1 cellular context compared by ENCODE assay signal in genomic region chr17:57440522-57441269, GRCh38.
A peak's percentile ranks its signal among the peaks of the same experiment; 100 is the strongest.
TF ChIP-seq lines count a peak whose summit lies in the region.

No MANE protein-coding gene starts in this region.

TF ChIP-seq in HepG2, 621 proteins besides CTCF, POLR2A, EP300 and RAD21 (continued from another document and continues in another):
- TF ChIP-seq LRRFIP1 (CRISPR knock-in tag; conservative IDR thresholded peaks at IDR 0.05), result no peak
- TF ChIP-seq NFYC (CRISPR knock-in tag; IDR thresholded peaks at IDR 0.05), result no peak
- peak; percentile 51; the same call in 1 of the 2 replicates for TF ChIP-seq ZFP91 (CRISPR knock-in tag; IDR thresholded peaks at IDR 0.05; ENCODE audit: borderline replicate concordance)
- TF ChIP-seq UBTF (CRISPR knock-in tag; IDR thresholded peaks at IDR 0.05), result no peak; the same call in 1 of the 2 replicates
- no peak for TF ChIP-seq ZNF33A (CRISPR knock-in tag; IDR thresholded peaks at IDR 0.05; ENCODE audit: borderline replicate concordance)
- no peak for TF ChIP-seq KMT2B (CRISPR knock-in tag; IDR thresholded peaks at IDR 0.05)
- TF ChIP-seq SYNCRIP (IDR thresholded peaks at IDR 0.05; ENCODE audit: insufficient read depth, low read depth, low read length), result no peak
- TF ChIP-seq ZNF232 (CRISPR knock-in tag; IDR thresholded peaks at IDR 0.05; ENCODE audit: borderline replicate concordance), result no peak
- no peak for TF ChIP-seq PLRG1 (conservative IDR thresholded peaks at IDR 0.05)
- TF ChIP-seq CERS6 (CRISPR knock-in tag; IDR thresholded peaks at IDR 0.05), result no peak
- no peak for TF ChIP-seq ZNF772 (CRISPR knock-in tag; IDR thresholded peaks at IDR 0.05)
- 0 out of 2 replicates have a peak, but pooled peaks have one; percentile 11 for TF ChIP-seq SIX4 (CRISPR knock-in tag; IDR thresholded peaks at IDR 0.05)
- no peak for TF ChIP-seq SNRNP70 (IDR thresholded peaks at IDR 0.05; ENCODE audit: low read depth, low read length)
- TF ChIP-seq HDAC6 (IDR thresholded peaks at IDR 0.05; ENCODE audit: low read depth, low read length), result no peak
- TF ChIP-seq, protein P1, sequence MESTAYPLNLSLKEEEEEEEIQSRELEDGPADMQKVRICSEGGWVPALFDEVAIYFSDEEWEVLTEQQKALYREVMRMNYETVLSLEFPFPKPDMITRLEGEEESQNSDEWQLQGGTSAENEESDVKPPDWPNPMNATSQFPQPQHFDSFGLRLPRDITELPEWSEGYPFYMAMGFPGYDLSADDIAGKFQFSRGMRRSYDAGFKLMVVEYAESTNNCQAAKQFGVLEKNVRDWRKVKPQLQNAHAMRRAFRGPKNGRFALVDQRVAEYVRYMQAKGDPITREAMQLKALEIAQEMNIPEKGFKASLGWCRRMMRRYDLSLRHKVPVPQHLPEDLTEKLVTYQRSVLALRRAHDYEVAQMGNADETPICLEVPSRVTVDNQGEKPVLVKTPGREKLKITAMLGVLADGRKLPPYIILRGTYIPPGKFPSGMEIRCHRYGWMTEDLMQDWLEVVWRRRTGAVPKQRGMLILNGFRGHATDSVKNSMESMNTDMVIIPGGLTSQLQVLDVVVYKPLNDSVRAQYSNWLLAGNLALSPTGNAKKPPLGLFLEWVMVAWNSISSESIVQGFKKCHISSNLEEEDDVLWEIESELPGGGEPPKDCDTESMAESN (CRISPR knock-in tag; conservative IDR thresholded peaks at IDR 0.05), result peak; percentile 62; the same call in 1 of the 2 replicates
- TF ChIP-seq, protein P2, sequence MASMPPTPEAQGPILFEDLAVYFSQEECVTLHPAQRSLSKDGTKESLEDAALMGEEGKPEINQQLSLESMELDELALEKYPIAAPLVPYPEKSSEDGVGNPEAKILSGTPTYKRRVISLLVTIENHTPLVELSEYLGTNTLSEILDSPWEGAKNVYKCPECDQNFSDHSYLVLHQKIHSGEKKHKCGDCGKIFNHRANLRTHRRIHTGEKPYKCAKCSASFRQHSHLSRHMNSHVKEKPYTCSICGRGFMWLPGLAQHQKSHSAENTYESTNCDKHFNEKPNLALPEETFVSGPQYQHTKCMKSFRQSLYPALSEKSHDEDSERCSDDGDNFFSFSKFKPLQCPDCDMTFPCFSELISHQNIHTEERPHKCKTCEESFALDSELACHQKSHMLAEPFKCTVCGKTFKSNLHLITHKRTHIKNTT (CRISPR knock-in tag; IDR thresholded peaks at IDR 0.05), result no peak
- no peak for TF ChIP-seq E2F5 (CRISPR knock-in tag; conservative IDR thresholded peaks at IDR 0.05)
- TF ChIP-seq SP140L (CRISPR knock-in tag; IDR thresholded peaks at IDR 0.05; ENCODE audit: borderline replicate concordance), result no peak
- TF ChIP-seq ZNF574 (CRISPR knock-in tag; IDR thresholded peaks at IDR 0.05), result peak; percentile 53
- TF ChIP-seq MXI1 (IDR thresholded peaks at IDR 0.05; ENCODE audit: borderline replicate concordance, low read depth, low read length), result 0 out of 3 replicates have a peak, but pooled peaks have one; percentile 15
- TF ChIP-seq, protein P3, sequence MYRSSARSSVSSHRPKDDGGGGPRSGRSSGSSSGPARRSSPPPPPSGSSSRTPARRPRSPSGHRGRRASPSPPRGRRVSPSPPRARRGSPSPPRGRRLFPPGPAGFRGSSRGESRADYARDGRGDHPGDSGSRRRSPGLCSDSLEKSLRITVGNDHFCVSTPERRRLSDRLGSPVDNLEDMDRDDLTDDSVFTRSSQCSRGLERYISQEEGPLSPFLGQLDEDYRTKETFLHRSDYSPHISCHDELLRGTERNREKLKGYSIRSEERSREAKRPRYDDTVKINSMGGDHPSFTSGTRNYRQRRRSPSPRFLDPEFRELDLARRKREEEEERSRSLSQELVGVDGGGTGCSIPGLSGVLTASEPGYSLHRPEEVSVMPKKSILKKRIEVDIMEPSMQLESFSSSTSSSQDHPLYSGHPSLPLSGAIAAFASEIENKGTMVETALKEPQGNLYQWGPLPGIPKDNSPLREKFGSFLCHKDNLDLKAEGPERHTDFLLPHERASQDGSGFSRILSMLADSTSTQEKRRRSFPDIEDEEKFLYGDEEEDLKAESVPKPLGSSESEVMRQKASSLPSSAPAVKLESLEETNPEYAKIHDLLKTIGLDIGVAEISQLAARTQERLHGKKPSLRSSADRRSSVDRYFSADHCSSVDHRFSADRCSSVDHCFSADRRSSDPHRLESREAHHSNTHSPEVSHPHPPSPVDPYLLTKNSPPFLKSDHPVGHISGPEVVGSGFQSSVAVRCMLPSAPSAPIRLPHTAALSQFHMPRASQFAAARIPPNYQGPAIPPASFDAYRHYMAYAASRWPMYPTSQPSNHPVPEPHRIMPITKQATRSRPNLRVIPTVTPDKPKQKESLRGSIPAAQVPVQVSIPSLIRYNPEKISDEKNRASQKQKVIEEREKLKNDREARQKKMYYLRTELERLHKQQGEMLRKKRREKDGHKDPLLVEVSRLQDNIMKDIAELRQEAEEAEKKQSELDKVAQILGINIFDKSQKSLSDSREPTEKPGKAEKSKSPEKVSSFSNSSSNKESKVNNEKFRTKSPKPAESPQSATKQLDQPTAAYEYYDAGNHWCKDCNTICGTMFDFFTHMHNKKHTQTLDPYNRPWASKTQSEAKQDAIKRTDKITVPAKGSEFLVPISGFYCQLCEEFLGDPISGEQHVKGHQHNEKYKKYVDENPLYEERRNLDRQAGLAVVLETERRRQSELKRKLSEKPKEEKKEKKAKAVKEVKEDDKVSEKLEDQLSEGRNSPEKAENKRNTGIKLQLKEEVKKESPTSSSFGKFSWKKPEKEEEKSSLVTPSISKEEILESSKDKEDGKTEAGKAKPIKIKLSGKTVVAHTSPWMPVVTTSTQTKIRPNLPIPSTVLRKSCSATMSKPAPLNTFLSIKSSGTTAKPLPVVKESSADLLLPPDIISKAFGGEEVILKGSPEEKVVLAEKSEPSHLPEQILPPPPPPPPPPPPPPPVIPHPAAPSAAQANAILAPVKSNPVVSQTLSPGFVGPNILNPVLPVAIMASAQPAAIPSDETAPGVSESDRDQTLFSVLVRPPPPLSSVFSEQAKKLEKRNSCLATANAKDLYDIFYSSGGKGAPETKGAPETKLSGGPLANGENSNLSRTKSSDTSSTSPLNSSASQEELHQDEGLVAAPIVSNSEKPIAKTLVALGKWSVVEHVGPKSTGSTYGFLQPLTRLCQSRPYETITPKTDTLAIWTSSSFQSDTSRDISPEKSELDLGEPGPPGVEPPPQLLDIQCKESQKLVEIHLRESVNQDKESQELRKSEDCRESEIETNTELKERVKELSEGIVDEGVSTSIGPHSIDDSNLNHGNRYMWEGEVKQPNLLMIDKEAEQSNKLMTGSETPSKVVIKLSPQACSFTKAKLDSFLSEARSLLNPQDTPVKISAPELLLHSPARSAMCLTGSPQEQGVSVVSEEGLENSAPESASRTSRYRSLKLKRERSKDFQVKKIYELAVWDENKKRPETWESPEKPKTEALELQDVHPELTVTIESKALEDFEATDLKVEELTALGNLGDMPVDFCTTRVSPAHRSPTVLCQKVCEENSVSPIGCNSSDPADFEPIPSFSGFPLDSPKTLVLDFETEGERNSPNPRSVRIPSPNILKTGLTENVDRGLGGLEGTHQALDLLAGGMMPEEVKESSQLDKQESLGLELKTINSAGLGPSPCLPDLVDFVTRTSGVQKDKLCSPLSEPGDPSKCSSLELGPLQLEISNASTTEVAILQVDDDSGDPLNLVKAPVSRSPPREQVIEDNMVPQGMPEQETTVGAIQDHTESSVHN (CRISPR knock-in tag; IDR thresholded peaks at IDR 0.05), result no peak
- TF ChIP-seq, protein P4, sequence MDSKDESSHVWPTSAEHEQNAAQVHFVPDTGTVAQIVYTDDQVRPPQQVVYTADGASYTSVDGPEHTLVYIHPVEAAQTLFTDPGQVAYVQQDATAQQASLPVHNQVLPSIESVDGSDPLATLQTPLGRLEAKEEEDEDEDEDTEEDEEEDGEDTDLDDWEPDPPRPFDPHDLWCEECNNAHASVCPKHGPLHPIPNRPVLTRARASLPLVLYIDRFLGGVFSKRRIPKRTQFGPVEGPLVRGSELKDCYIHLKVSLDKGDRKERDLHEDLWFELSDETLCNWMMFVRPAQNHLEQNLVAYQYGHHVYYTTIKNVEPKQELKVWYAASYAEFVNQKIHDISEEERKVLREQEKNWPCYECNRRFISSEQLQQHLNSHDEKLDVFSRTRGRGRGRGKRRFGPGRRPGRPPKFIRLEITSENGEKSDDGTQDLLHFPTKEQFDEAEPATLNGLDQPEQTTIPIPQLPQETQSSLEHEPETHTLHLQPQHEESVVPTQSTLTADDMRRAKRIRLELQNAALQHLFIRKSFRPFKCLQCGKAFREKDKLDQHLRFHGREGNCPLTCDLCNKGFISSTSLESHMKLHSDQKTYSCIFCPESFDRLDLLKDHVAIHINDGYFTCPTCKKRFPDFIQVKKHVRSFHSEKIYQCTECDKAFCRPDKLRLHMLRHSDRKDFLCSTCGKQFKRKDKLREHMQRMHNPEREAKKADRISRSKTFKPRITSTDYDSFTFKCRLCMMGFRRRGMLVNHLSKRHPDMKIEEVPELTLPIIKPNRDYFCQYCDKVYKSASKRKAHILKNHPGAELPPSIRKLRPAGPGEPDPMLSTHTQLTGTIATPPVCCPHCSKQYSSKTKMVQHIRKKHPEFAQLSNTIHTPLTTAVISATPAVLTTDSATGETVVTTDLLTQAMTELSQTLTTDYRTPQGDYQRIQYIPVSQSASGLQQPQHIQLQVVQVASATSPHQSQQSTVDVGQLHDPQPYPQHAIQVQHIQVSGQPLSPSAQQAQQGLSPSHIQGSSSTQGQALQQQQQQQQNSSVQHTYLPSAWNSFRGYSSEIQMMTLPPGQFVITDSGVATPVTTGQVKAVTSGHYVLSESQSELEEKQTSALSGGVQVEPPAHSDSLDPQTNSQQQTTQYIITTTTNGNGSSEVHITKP (CRISPR knock-in tag; IDR thresholded peaks at IDR 0.05; ENCODE audit: low read depth), result no peak
